Comparison of ENCODE assay signal across 9 cellular contexts in genomic region chr1:226187019-226187322, GRCh38. TPM values are rescaled to one million over a fixed set of nuclear protein-coding genes. Genes with fewer than 3 reads are reported as not detected.
DNase-seq lines count a peak whose midpoint lies in the region; ATAC-seq and TF ChIP-seq lines count a peak whose summit lies in the region.
"Had no signal": no experiment of that assay in that cellular context is flagged by ENCODE, and none has a peak within 500 bp of the region (broad histone marks: within the 10 kb centered on the region; RNA-seq: fewer than 3 reads in every experiment).

No MANE protein-coding gene starts in this region.

- H3K27ac Mint-ChIP-seq in activated T-cell treated with anti-CD3 and anti-CD28 coated beads, Interleukin-2, amount 50 U/mL, for 24 hours, result peak overlapping the region; percentile 97

- H3K4me3 ChIP-seq in astrocyte of the cerebellum (ENCODE audit: low read depth, low read length) (peak overlapping the region; percentile 98), lower leg skin (ENCODE audit: low read depth, poor library complexity, severe bottlenecking) (peak overlapping the region; percentile 91), tibial artery (peak overlapping the region; percentile 90 to 91)

- peaks cover 34% of the 10 kb centered on the region for H3K4me1 Mint-ChIP-seq in activated T-cell treated with anti-CD3 and anti-CD28 coated beads, Interleukin-2, amount 50 U/mL, for 24 hours (ENCODE audit: low read depth)

- H3K36me3 ChIP-seq in tibial artery, result peaks cover 0 to 4% (median 0%) of the 10 kb centered on the region in 3 donors

- H3K4me3 Mint-ChIP-seq in activated T-cell treated with anti-CD3 and anti-CD28 coated beads, Interleukin-2, amount 50 U/mL, for 24 hours, result peak overlapping the region; percentile 92

- ATAC-seq in HG03196 (IDR thresholded peaks at IDR 0.05; ENCODE audit: unreplicated experiment), result no peak
- ATAC-seq in HG03175 (IDR thresholded peaks at IDR 0.05; ENCODE audit: unreplicated experiment), result no peak

- no peak for TF ChIP-seq POLR2A in lower leg skin (IDR thresholded peaks at IDR 0.05)

- no peaks in the 10 kb centered on the region for H3K27me3 ChIP-seq in tibial artery

- in situ Hi-C loops in astrocyte of the cerebellum (cut with HindIII; ENCODE audit: low sequenced_read_pairs), result no loop called here

- H3K36me3 Mint-ChIP-seq in activated T-cell treated with anti-CD3 and anti-CD28 coated beads, Interleukin-2, amount 50 U/mL, for 24 hours (ENCODE audit: low read depth), result peaks cover 23% of the 10 kb centered on the region

- H3K4me1 ChIP-seq in tibial artery, result peaks cover 0 to 43% (median 23%) of the 10 kb centered on the region in 4 donors

- no peaks in the 10 kb centered on the region for H3K27me3 Mint-ChIP-seq in activated T-cell treated with anti-CD3 and anti-CD28 coated beads, Interleukin-2, amount 50 U/mL, for 24 hours

- intact Hi-C loops in lower leg skin (cut with DNase I; ENCODE audit: low total_unique reads) (no loop called here), tibial artery (cut with DNase I; ENCODE audit: low total_unique reads) (loop anchor here (10.0 kb wide), 1 partner anchor 122 kb away; the partner anchor contains the start of gene H3-3A)

- DNase-seq in activated T-cell treated with anti-CD3 and anti-CD28 coated beads, Interleukin-2, amount 50 U/mL, for 24 hours, result no peak
- DNase-seq in activated T-cell treated with anti-CD3 and anti-CD28 coated beads, Interleukin-2, amount 50 U/mL, for 1 hour, result no peak
- DNase-seq in astrocyte of the cerebellum (ENCODE audit: low read depth) (no peak), lower leg skin (ENCODE audit: low spot score in 2 of 2) (no peak), tibial artery (no peak), mucosa of gallbladder (ENCODE audit: low spot score) (no peak)

- WGBS in lower leg skin, 2 donors, result 9 to 13% methylated on average over 10 of the region's 10 CpGs

- no peaks in the 10 kb centered on the region for H3K9me3 ChIP-seq in tibial artery

- H3K9me3 Mint-ChIP-seq in activated T-cell treated with anti-CD3 and anti-CD28 coated beads, Interleukin-2, amount 50 U/mL, for 24 hours, result no peaks in the 10 kb centered on the region

- TF ChIP-seq CTCF in astrocyte of the cerebellum (IDR thresholded peaks at IDR 0.05; ENCODE audit: low read depth, low read length, missing control alignments) (no peak), lower leg skin (IDR thresholded peaks at IDR 0.05) (no peak), tibial artery (IDR thresholded peaks at IDR 0.05) (no peak)

- peak overlapping the region; percentile 93 to 95 for H3K27ac ChIP-seq in tibial artery

RNA-seq across cellular contexts. Expression of gene ACBD3, which starts 0.4 kb away (rescaled TPM):
- total RNA-seq in lower leg skin (10 to 100 TPM; 39.7 to 57.6 (median 49.9) TPM), mucosa of gallbladder (39.0 TPM)

RNA-seq across cellular contexts. Expression of gene MIXL1, which starts 36.5 kb away (rescaled TPM):
- not detected for total RNA-seq in lower leg skin
- not detected for total RNA-seq in mucosa of gallbladder
- total RNA-seq: LHCN-M2 had no signal
